Comparison of ENCODE assay signal across 26 cellular contexts in genomic region chr17:12683299-12683698, GRCh38. TPM values are rescaled to one million over a fixed set of nuclear protein-coding genes. Genes with fewer than 3 reads are reported as not detected.
"Had no signal": no experiment of that assay in that cellular context is flagged by ENCODE, and none has a peak within 500 bp of the region (broad histone marks: within the 10 kb centered on the region; RNA-seq: fewer than 3 reads in every experiment).

No MANE protein-coding gene starts in this region.

- H3K27ac ChIP-seq: adrenal gland, breast epithelium, Peyer's patch, RWPE1 had no signal

- H3K36me3 ChIP-seq: adrenal gland, breast epithelium, Peyer's patch had no signal

- H3K4me1 ChIP-seq: adrenal gland, breast epithelium, Peyer's patch had no signal

- H3K9me3 ChIP-seq: adrenal gland, breast epithelium, Peyer's patch had no signal

- ATAC-seq: activated CD8-positive, alpha-beta T cell treated with anti-CD3 and anti-CD28 coated beads, Interleukin-2, amount 10 ng/mL, durations not matched to agents 7 days and 5 days; T-helper 17 cell; WTC11 had no signal

- DNase-seq: activated CD4-positive, alpha-beta T cell treated with anti-CD3 and anti-CD28 coated beads for 48 hours; activated CD4-positive, alpha-beta T cell treated with anti-CD3 and anti-CD28 coated beads, Interleukin-2, amount 50 U/mL, for 4 hours; activated CD4-positive, CD25-positive, alpha-beta regulatory T cell treated with anti-CD3 and anti-CD28 coated beads, Interleukin-2, amount 50 U/mL, for 72 hours; activated CD8-positive, alpha-beta memory T cell treated with anti-CD3 and anti-CD28 coated beads, Interleukin-2, amount 50 U/mL, for 48 hours; activated CD8-positive, alpha-beta T cell treated with anti-CD3 and anti-CD28 coated beads, Interleukin-2, amount 10 ng/mL, durations not matched to agents 7 days and 5 days; activated naive CD4-positive, alpha-beta T cell treated with anti-CD3 and anti-CD28 coated beads, Interleukin-2, amount 50 U/mL, for 16 hours; activated naive CD8-positive, alpha-beta T cell treated with anti-CD3 and anti-CD28 coated beads, Interleukin-2, amount 10 ng/mL, durations not matched to agents 7 days and 5 days; activated T-cell treated with anti-CD3 and anti-CD28 coated beads, Interleukin-2, amount 50 U/mL, for 1 hour; adrenal gland; aorta; Kasumi-1; KBM-7; NCI-H1048; NCI-H146; NCI-H187 treated with DMSO at 0.1 percent for 48 hours; NCI-H2081 treated with DMSO at 0.1 percent for 48 hours; NCI-H446; NCI-H524; Peyer's patch; SHP77 treated with DMSO at 0.1 percent for 48 hours; T-helper 17 cell; T-helper 9 cell had no signal

- H3K4me3 ChIP-seq: adrenal gland, breast epithelium, Peyer's patch had no signal

- H3K27me3 ChIP-seq: adrenal gland, breast epithelium, Peyer's patch had no signal

RNA-seq across cellular contexts. Expression of gene MYOCD, which starts 17.6 kb away (rescaled TPM):
- total RNA-seq: activated CD8-positive, alpha-beta T cell treated with anti-CD3 and anti-CD28 coated beads, Interleukin-2, amount 10 ng/mL, durations not matched to agents 7 days and 5 days; activated naive CD8-positive, alpha-beta T cell treated with anti-CD3 and anti-CD28 coated beads, Interleukin-2, amount 10 ng/mL, durations not matched to agents 7 days and 5 days; SK-MEL-5; T-helper 17 cell had no signal
